In the genomic region with DNA sequence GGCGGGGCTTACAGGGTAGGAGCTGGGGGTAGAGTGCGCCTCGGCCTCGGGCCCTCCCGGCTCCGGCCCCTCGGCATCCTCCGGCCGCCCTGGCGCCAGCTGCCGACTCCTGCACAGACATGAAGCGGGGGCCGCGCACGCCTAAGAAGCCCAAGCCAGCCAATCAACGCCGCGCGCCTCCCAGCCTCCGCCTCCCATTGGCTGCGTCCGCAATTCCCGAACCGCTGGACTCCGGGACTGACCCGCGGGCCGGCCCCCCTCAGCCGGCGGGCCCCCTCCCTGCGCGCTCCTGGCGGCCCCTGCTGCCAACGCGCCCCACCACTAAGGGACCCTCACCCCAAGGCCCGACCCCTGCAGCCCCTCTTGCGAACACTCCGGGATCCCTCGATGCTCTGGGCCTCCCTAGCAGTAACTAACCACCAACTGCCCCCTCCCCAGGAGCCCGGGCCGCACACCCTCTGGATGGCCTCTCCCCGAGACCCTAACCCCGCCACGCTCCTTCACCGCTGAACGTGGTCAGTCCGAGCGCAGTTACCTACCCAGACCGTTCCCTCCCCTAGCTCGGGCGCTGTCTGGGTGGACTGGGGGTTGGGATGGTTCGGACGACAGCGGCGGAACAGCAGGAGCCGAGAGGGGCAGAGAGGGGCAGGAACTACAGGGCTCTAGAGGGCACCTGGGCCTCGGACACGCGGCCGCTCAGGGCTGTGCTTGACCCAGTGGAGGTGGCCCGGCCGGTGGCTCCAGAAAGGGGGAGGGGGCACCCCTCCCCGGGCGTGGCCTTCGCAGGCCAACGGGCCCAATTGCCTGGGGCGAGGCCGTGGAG, we compare ENCODE assay signal across 1 cellular context.
TF ChIP-seq lines count a peak whose summit lies in the region.

No MANE protein-coding gene starts in this region.

TF ChIP-seq in K562, 482 proteins besides CTCF, POLR2A, EP300 and RAD21 (continued from another document and continues in another):
- TF ChIP-seq, protein P1, sequence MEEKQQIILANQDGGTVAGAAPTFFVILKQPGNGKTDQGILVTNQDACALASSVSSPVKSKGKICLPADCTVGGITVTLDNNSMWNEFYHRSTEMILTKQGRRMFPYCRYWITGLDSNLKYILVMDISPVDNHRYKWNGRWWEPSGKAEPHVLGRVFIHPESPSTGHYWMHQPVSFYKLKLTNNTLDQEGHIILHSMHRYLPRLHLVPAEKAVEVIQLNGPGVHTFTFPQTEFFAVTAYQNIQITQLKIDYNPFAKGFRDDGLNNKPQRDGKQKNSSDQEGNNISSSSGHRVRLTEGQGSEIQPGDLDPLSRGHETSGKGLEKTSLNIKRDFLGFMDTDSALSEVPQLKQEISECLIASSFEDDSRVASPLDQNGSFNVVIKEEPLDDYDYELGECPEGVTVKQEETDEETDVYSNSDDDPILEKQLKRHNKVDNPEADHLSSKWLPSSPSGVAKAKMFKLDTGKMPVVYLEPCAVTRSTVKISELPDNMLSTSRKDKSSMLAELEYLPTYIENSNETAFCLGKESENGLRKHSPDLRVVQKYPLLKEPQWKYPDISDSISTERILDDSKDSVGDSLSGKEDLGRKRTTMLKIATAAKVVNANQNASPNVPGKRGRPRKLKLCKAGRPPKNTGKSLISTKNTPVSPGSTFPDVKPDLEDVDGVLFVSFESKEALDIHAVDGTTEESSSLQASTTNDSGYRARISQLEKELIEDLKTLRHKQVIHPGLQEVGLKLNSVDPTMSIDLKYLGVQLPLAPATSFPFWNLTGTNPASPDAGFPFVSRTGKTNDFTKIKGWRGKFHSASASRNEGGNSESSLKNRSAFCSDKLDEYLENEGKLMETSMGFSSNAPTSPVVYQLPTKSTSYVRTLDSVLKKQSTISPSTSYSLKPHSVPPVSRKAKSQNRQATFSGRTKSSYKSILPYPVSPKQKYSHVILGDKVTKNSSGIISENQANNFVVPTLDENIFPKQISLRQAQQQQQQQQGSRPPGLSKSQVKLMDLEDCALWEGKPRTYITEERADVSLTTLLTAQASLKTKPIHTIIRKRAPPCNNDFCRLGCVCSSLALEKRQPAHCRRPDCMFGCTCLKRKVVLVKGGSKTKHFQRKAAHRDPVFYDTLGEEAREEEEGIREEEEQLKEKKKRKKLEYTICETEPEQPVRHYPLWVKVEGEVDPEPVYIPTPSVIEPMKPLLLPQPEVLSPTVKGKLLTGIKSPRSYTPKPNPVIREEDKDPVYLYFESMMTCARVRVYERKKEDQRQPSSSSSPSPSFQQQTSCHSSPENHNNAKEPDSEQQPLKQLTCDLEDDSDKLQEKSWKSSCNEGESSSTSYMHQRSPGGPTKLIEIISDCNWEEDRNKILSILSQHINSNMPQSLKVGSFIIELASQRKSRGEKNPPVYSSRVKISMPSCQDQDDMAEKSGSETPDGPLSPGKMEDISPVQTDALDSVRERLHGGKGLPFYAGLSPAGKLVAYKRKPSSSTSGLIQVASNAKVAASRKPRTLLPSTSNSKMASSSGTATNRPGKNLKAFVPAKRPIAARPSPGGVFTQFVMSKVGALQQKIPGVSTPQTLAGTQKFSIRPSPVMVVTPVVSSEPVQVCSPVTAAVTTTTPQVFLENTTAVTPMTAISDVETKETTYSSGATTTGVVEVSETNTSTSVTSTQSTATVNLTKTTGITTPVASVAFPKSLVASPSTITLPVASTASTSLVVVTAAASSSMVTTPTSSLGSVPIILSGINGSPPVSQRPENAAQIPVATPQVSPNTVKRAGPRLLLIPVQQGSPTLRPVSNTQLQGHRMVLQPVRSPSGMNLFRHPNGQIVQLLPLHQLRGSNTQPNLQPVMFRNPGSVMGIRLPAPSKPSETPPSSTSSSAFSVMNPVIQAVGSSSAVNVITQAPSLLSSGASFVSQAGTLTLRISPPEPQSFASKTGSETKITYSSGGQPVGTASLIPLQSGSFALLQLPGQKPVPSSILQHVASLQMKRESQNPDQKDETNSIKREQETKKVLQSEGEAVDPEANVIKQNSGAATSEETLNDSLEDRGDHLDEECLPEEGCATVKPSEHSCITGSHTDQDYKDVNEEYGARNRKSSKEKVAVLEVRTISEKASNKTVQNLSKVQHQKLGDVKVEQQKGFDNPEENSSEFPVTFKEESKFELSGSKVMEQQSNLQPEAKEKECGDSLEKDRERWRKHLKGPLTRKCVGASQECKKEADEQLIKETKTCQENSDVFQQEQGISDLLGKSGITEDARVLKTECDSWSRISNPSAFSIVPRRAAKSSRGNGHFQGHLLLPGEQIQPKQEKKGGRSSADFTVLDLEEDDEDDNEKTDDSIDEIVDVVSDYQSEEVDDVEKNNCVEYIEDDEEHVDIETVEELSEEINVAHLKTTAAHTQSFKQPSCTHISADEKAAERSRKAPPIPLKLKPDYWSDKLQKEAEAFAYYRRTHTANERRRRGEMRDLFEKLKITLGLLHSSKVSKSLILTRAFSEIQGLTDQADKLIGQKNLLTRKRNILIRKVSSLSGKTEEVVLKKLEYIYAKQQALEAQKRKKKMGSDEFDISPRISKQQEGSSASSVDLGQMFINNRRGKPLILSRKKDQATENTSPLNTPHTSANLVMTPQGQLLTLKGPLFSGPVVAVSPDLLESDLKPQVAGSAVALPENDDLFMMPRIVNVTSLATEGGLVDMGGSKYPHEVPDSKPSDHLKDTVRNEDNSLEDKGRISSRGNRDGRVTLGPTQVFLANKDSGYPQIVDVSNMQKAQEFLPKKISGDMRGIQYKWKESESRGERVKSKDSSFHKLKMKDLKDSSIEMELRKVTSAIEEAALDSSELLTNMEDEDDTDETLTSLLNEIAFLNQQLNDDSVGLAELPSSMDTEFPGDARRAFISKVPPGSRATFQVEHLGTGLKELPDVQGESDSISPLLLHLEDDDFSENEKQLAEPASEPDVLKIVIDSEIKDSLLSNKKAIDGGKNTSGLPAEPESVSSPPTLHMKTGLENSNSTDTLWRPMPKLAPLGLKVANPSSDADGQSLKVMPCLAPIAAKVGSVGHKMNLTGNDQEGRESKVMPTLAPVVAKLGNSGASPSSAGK (IDR thresholded peaks at IDR 0.05), result peak; percentile 77
- TF ChIP-seq ELF1 (tag; IDR thresholded peaks at IDR 0.05) (no peak), PHB (CRISPR knock-in tag; IDR thresholded peaks at IDR 0.05) (no peak), CREBBP (IDR thresholded peaks at IDR 0.05; ENCODE audit: low read depth, low read length) (no peak), ZNF197 (CRISPR knock-in tag; IDR thresholded peaks at IDR 0.05; ENCODE audit: low read depth) (no peak), ILF3 (IDR thresholded peaks at IDR 0.05; ENCODE audit: borderline replicate concordance) (no peak; the same call in 1 of the 2 replicates), FIP1L1 (IDR thresholded peaks at IDR 0.05; ENCODE audit: low read depth, low read length, poor library complexity, severe bottlenecking) (no peak), MAFK (IDR thresholded peaks at IDR 0.05; ENCODE audit: low read length) (no peak), FOXA1 (IDR thresholded peaks at IDR 0.05; ENCODE audit: borderline replicate concordance) (no peak), HDAC6 (IDR thresholded peaks at IDR 0.05; ENCODE audit: low read depth, low read length) (no peak), ZNF431 (CRISPR knock-in tag; IDR thresholded peaks at IDR 0.05) (no peak), ZNF408 (CRISPR knock-in tag; IDR thresholded peaks at IDR 0.05; ENCODE audit: low read depth) (no peak), MAZ (CRISPR knock-in tag; conservative IDR thresholded peaks at IDR 0.05 in 1 of 2, IDR thresholded peaks at IDR 0.05 in 1 of 2) (peak; percentile 78; a peak in 3 of 4 replicates)
- TF ChIP-seq, protein P2, sequence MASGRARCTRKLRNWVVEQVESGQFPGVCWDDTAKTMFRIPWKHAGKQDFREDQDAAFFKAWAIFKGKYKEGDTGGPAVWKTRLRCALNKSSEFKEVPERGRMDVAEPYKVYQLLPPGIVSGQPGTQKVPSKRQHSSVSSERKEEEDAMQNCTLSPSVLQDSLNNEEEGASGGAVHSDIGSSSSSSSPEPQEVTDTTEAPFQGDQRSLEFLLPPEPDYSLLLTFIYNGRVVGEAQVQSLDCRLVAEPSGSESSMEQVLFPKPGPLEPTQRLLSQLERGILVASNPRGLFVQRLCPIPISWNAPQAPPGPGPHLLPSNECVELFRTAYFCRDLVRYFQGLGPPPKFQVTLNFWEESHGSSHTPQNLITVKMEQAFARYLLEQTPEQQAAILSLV (tag; IDR thresholded peaks at IDR 0.05), result no peak
- TF ChIP-seq, protein P3, sequence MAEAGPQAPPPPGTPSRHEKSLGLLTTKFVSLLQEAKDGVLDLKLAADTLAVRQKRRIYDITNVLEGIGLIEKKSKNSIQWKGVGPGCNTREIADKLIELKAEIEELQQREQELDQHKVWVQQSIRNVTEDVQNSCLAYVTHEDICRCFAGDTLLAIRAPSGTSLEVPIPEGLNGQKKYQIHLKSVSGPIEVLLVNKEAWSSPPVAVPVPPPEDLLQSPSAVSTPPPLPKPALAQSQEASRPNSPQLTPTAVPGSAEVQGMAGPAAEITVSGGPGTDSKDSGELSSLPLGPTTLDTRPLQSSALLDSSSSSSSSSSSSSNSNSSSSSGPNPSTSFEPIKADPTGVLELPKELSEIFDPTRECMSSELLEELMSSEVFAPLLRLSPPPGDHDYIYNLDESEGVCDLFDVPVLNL (CRISPR knock-in tag; IDR thresholded peaks at IDR 0.05; ENCODE audit: low read depth), result no peak
- TF ChIP-seq, protein P4, sequence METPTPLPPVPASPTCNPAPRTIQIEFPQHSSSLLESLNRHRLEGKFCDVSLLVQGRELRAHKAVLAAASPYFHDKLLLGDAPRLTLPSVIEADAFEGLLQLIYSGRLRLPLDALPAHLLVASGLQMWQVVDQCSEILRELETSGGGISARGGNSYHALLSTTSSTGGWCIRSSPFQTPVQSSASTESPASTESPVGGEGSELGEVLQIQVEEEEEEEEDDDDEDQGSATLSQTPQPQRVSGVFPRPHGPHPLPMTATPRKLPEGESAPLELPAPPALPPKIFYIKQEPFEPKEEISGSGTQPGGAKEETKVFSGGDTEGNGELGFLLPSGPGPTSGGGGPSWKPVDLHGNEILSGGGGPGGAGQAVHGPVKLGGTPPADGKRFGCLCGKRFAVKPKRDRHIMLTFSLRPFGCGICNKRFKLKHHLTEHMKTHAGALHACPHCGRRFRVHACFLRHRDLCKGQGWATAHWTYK (CRISPR knock-in tag; IDR thresholded peaks at IDR 0.05), result no peak
- TF ChIP-seq, protein P5, sequence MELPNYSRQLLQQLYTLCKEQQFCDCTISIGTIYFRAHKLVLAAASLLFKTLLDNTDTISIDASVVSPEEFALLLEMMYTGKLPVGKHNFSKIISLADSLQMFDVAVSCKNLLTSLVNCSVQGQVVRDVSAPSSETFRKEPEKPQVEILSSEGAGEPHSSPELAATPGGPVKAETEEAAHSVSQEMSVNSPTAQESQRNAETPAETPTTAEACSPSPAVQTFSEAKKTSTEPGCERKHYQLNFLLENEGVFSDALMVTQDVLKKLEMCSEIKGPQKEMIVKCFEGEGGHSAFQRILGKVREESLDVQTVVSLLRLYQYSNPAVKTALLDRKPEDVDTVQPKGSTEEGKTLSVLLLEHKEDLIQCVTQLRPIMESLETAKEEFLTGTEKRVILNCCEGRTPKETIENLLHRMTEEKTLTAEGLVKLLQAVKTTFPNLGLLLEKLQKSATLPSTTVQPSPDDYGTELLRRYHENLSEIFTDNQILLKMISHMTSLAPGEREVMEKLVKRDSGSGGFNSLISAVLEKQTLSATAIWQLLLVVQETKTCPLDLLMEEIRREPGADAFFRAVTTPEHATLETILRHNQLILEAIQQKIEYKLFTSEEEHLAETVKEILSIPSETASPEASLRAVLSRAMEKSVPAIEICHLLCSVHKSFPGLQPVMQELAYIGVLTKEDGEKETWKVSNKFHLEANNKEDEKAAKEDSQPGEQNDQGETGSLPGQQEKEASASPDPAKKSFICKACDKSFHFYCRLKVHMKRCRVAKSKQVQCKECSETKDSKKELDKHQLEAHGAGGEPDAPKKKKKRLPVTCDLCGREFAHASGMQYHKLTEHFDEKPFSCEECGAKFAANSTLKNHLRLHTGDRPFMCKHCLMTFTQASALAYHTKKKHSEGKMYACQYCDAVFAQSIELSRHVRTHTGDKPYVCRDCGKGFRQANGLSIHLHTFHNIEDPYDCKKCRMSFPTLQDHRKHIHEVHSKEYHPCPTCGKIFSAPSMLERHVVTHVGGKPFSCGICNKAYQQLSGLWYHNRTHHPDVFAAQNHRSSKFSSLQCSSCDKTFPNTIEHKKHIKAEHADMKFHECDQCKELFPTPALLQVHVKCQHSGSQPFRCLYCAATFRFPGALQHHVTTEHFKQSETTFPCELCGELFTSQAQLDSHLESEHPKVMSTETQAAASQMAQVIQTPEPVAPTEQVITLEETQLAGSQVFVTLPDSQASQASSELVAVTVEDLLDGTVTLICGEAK (IDR thresholded peaks at IDR 0.05), result no peak
- TF ChIP-seq, protein P5 (CRISPR knock-in tag; IDR thresholded peaks at IDR 0.05), result no peak
- TF ChIP-seq, protein P6, sequence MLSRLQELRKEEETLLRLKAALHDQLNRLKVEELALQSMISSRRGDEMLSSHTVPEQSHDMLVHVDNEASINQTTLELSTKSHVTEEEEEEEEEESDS (CRISPR knock-in tag; IDR thresholded peaks at IDR 0.05), result no peak
- TF ChIP-seq, protein P7, sequence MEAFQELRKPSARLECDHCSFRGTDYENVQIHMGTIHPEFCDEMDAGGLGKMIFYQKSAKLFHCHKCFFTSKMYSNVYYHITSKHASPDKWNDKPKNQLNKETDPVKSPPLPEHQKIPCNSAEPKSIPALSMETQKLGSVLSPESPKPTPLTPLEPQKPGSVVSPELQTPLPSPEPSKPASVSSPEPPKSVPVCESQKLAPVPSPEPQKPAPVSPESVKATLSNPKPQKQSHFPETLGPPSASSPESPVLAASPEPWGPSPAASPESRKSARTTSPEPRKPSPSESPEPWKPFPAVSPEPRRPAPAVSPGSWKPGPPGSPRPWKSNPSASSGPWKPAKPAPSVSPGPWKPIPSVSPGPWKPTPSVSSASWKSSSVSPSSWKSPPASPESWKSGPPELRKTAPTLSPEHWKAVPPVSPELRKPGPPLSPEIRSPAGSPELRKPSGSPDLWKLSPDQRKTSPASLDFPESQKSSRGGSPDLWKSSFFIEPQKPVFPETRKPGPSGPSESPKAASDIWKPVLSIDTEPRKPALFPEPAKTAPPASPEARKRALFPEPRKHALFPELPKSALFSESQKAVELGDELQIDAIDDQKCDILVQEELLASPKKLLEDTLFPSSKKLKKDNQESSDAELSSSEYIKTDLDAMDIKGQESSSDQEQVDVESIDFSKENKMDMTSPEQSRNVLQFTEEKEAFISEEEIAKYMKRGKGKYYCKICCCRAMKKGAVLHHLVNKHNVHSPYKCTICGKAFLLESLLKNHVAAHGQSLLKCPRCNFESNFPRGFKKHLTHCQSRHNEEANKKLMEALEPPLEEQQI (IDR thresholded peaks at IDR 0.05), result no peak
